Comparison of ENCODE assay signal across 1 cellular context in the genomic region with DNA sequence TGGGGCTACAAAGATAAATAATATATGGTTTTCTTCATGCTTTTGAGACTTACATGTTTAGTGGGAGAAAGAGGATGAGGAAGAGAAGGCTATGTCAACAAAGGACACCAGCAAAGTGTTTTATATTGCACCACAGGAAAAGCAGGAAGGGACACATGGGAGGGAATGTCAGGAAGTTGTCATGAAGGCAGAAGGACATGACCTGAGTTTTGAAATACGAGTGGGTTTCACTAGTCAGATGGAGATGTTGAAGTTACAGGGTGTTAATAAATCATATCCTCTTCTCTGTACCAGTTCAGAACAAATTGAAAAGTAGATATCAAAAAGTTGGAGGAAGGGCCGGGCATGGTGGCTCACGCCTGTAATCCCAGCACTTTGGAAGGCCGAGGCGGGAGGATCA.
TF ChIP-seq lines count a peak whose summit lies in the region.

No MANE protein-coding gene starts in this region.

TF ChIP-seq in K562, 482 proteins besides CTCF, POLR2A, EP300 and RAD21:
- TF ChIP-seq DNMT1 (IDR thresholded peaks at IDR 0.05) = no peak
- TF ChIP-seq XRCC3 (IDR thresholded peaks at IDR 0.05) = no peak
- no peak for TF ChIP-seq BCOR (IDR thresholded peaks at IDR 0.05)
- TF ChIP-seq ZNF778 (CRISPR knock-in tag; IDR thresholded peaks at IDR 0.05) = no peak
- no peak for TF ChIP-seq ZNF232 (CRISPR knock-in tag; IDR thresholded peaks at IDR 0.05)
- TF ChIP-seq HDAC8 (tag; IDR thresholded peaks at IDR 0.05) = no peak
- TF ChIP-seq XRCC5 (IDR thresholded peaks at IDR 0.05; ENCODE audit: low read depth, low read length) = no peak
- TF ChIP-seq NONO (IDR thresholded peaks at IDR 0.05; ENCODE audit: low read depth in 2 of 2, low read length in 1 of 2) = no peak
